2 cellular contexts compared by ENCODE assay signal in genomic region chr11:65115361-65116082, GRCh38.
TF ChIP-seq lines count a peak whose summit lies in the region.

No MANE protein-coding gene starts in this region.

TF ChIP-seq in WTC11, 78 proteins besides CTCF, POLR2A, EP300 and RAD21:
- TF ChIP-seq ZNF121 (CRISPR knock-in tag; IDR thresholded peaks at IDR 0.05) = no peak
- no peak for TF ChIP-seq ZNF219 (CRISPR knock-in tag; IDR thresholded peaks at IDR 0.05; ENCODE audit: borderline replicate concordance)
- TF ChIP-seq ZNF425 (CRISPR knock-in tag; conservative IDR thresholded peaks at IDR 0.05) = no peak
- TF ChIP-seq SP1 (CRISPR knock-in tag; conservative IDR thresholded peaks at IDR 0.05) = no peak
- TF ChIP-seq RORB (CRISPR knock-in tag; IDR thresholded peaks at IDR 0.05) = no peak
- no peak for TF ChIP-seq ETV6 (CRISPR knock-in tag; IDR thresholded peaks at IDR 0.05)
- no peak for TF ChIP-seq TEAD1 (CRISPR knock-in tag; IDR thresholded peaks at IDR 0.05)
- TF ChIP-seq NR3C1 (CRISPR knock-in tag; conservative IDR thresholded peaks at IDR 0.05; ENCODE audit: low read depth) = no peak
- no peak for TF ChIP-seq AR (CRISPR knock-in tag; IDR thresholded peaks at IDR 0.05)

TF ChIP-seq in HepG2, 621 proteins besides CTCF, POLR2A, EP300 and RAD21:
- TF ChIP-seq CSRNP1 (CRISPR knock-in tag; IDR thresholded peaks at IDR 0.05) = 0 out of 2 replicates have a peak, but pooled peaks have one; percentile 31
- no peak for TF ChIP-seq ARID5B (CRISPR knock-in tag; IDR thresholded peaks at IDR 0.05)
- no peak for TF ChIP-seq ZNF580 (CRISPR knock-in tag; IDR thresholded peaks at IDR 0.05; ENCODE audit: borderline replicate concordance, low read depth)
- TF ChIP-seq MNT (IDR thresholded peaks at IDR 0.05) = peak; percentile 43; the same call in 1 of the 2 replicates
- TF ChIP-seq UBTF (CRISPR knock-in tag; IDR thresholded peaks at IDR 0.05) = no peak
- peak; percentile 64 for TF ChIP-seq RBFOX2 (IDR thresholded peaks at IDR 0.05; ENCODE audit: low read depth, low read length)
- TF ChIP-seq NFIB (CRISPR knock-in tag; IDR thresholded peaks at IDR 0.05; ENCODE audit: borderline replicate concordance) = no peak
- TF ChIP-seq ZBTB34 (CRISPR knock-in tag; IDR thresholded peaks at IDR 0.05) = no peak
- no peak for TF ChIP-seq NR2F6 (IDR thresholded peaks at IDR 0.05)
- TF ChIP-seq NR2F6 (CRISPR knock-in tag; IDR thresholded peaks at IDR 0.05) = no peak
- TF ChIP-seq ZNF816 (CRISPR knock-in tag; IDR thresholded peaks at IDR 0.05; ENCODE audit: borderline replicate concordance) = no peak
- peak; percentile 44; the same call in 1 of the 2 replicates for TF ChIP-seq POLR2AphosphoS2 (IDR thresholded peaks at IDR 0.05; ENCODE audit: low read depth, low read length)
- no peak for TF ChIP-seq POLR2G (IDR thresholded peaks at IDR 0.05; ENCODE audit: low read depth, low read length)
- no peak for TF ChIP-seq PRDM10 (CRISPR knock-in tag; IDR thresholded peaks at IDR 0.05; ENCODE audit: low read depth)
- no peak for TF ChIP-seq SRSF1 (optimal IDR thresholded peaks at IDR 0.05; ENCODE audit: low read depth, low read length)
- TF ChIP-seq POGZ (CRISPR knock-in tag; IDR thresholded peaks at IDR 0.05) = no peak
- no peak for TF ChIP-seq SYNCRIP (IDR thresholded peaks at IDR 0.05; ENCODE audit: insufficient read depth, low read depth, low read length)
- TF ChIP-seq HINFP (CRISPR knock-in tag; IDR thresholded peaks at IDR 0.05; ENCODE audit: low read depth) = no peak
- no peak for TF ChIP-seq EED (CRISPR knock-in tag; IDR thresholded peaks at IDR 0.05)
- no peak for TF ChIP-seq SIX1 (CRISPR knock-in tag; IDR thresholded peaks at IDR 0.05; ENCODE audit: borderline replicate concordance)
- TF ChIP-seq RFXANK (CRISPR knock-in tag; IDR thresholded peaks at IDR 0.05) = no peak
- no peak for TF ChIP-seq TMF1 (CRISPR knock-in tag; IDR thresholded peaks at IDR 0.05; ENCODE audit: low read depth)
